Comparison of ENCODE assay signal across 1 cellular context in genomic region chr1:211895126-211895759, GRCh38.
TF ChIP-seq lines count a peak whose summit lies in the region.

No MANE protein-coding gene starts in this region.

TF ChIP-seq in GM23338, 12 proteins besides CTCF, POLR2A, EP300 and RAD21 (continued from another document):
- TF ChIP-seq ZNF462 (CRISPR knock-in tag; IDR thresholded peaks at IDR 0.05) (no peak), JUNB (IDR thresholded peaks at IDR 0.05; ENCODE audit: unreplicated experiment) (no peak), CREB1 (CRISPR knock-in tag; IDR thresholded peaks at IDR 0.05; ENCODE audit: low read depth) (no peak), ZNF114 (CRISPR knock-in tag; IDR thresholded peaks at IDR 0.05) (no peak), ETS1 (IDR thresholded peaks at IDR 0.05) (no peak)
TF ChIP-seq in GM23338: peak in this region for 0.
